8 cellular contexts compared by ENCODE assay signal in genomic region chrX:49041683-49042529, GRCh38. TPM values are rescaled to one million over a fixed set of nuclear protein-coding genes. Genes with fewer than 3 reads are reported as not detected.
DNase-seq lines count a peak whose midpoint lies in the region; ATAC-seq and TF ChIP-seq lines count a peak whose summit lies in the region.

No MANE protein-coding gene starts in this region.

- DNase-seq in GM12864 (ENCODE audit: low read depth) (no peak), NCI-H82 (lab: John Stamatoyannopoulos, UW) (peak; percentile 79), MCF 10A (ENCODE audit: unreplicated experiment) (peak; percentile 52), right lobe of liver (no peak), tibial nerve (ENCODE audit: low spot score in 2 of 2) (peak in 1 of 2 donors; percentile 26), OCI-M2 (lab: John Stamatoyannopoulos, UW; ENCODE audit: unreplicated experiment) (no peak)

- H3K4me3 Mint-ChIP-seq in MCF 10A (ENCODE audit: unreplicated experiment): peak overlapping the region; percentile 79

- H3K27me3 ChIP-seq in right lobe of liver (no peaks in the 10 kb centered on the region), tibial nerve (no peaks in the 10 kb centered on the region)

- TF ChIP-seq CTCF in GM12864 (IDR thresholded peaks at IDR 0.05; ENCODE audit: low read depth, low read length, missing control alignments): no peak
- TF ChIP-seq CTCF in MCF 10A (IDR thresholded peaks at IDR 0.05; ENCODE audit: unreplicated experiment): no peak
- no peak for TF ChIP-seq CTCF in right lobe of liver (IDR thresholded peaks at IDR 0.05)
- TF ChIP-seq CTCF in tibial nerve (IDR thresholded peaks at IDR 0.05): no peak

- peaks cover 13% of the 10 kb centered on the region for H3K4me1 Mint-ChIP-seq in MCF 10A (ENCODE audit: insufficient read depth, unreplicated experiment)

- BruUV-seq in MCF 10A (replicated peaks; lab: Mats Ljungman, UMichigan): TSS peak; percentile 51

- H3K9me3 Mint-ChIP-seq in MCF 10A (ENCODE audit: unreplicated experiment): no peaks in the 10 kb centered on the region

- no peaks in the 10 kb centered on the region for H3K27me3 Mint-ChIP-seq in MCF 10A (ENCODE audit: insufficient read depth, unreplicated experiment)

- 24% methylated on average over 10 of the region's 11 CpGs for WGBS in right lobe of liver (ENCODE audit: insufficient coverage, low coverage, low lambda C conversion rate, missing lambda C conversion rate)
- WGBS in tibial nerve, 2 donors: 2 to 35% methylated on average over 11 of the region's 11 CpGs

- peaks cover 0 to 22% (median 1%) of the 10 kb centered on the region in 4 donors for H3K36me3 ChIP-seq in right lobe of liver
- H3K36me3 ChIP-seq in tibial nerve: peaks cover 0 to 25% (median 0%) of the 10 kb centered on the region in 3 donors

- peak in 1 of 2 donors; percentile 2 for TF ChIP-seq EP300 in tibial nerve (IDR thresholded peaks at IDR 0.05)

- POLR2A ChIA-PET in MCF 10A (lab: Yijun Ruan, JAX): interaction anchor here (0.7 to 4.1 kb wide), 14 partner anchors 13 to 305 kb away, joined by 3 to 57 read pairs (median 4); partner anchors contain the start of genes CCDC120, GPKOW, GRIPAP1 and HDAC6

- TF ChIP-seq POLR2A in right lobe of liver (IDR thresholded peaks at IDR 0.05) (no peak), tibial nerve (IDR thresholded peaks at IDR 0.05) (no peak)

- peaks cover 39% of the 10 kb centered on the region for H3K36me3 Mint-ChIP-seq in MCF 10A (ENCODE audit: insufficient read depth, unreplicated experiment)

- H3K27ac Mint-ChIP-seq in MCF 10A (ENCODE audit: low read depth, unreplicated experiment): peak overlapping the region; percentile 91

- H3K27ac ChIP-seq in right lobe of liver (peak overlapping the region; percentile 96 to 98 (median 97)), tibial nerve (peak overlapping the region; percentile 98 to 99 (median 98))

- peak overlapping the region; percentile 84 for H3K4me3 ChIP-seq in GM12864 (ENCODE audit: low read depth, low read length)
- H3K4me3 ChIP-seq in right lobe of liver: peak overlapping the region; percentile 68 to 70 (median 68)
- peak overlapping the region; percentile 74 to 84 (median 78) for H3K4me3 ChIP-seq in tibial nerve

- H3K4me1 ChIP-seq in right lobe of liver (peaks cover 0 to 8% (median 0%) of the 10 kb centered on the region in 4 donors), tibial nerve (peaks cover 0 to 20% (median 9%) of the 10 kb centered on the region in 4 donors)

- intact Hi-C loops in MCF 10A (cut with micrococcal nuclease) (loop anchor here (1.0 to 5.0 kb wide), 4 partner anchors 70 to 281 kb away; partner anchors contain the start of genes GLOD5, KCND1 and PIM2), right lobe of liver (cut with DNase I) (no loop called here)

- CTCF ChIA-PET in MCF 10A (lab: Yijun Ruan, JAX): interaction anchor here (0.6 to 3.4 kb wide), 8 partner anchors 37 to 411 kb away, joined by 3 to 15 read pairs (median 3); partner anchors contain the start of genes CCDC22 and OTUD5

- ATAC-seq in right lobe of liver (no peak), GM21390 (IDR thresholded peaks at IDR 0.05; ENCODE audit: unreplicated experiment) (no peak), HG03571 (IDR thresholded peaks at IDR 0.05; ENCODE audit: unreplicated experiment) (no peak)

- H3K9me3 ChIP-seq in right lobe of liver (no peaks in the 10 kb centered on the region), tibial nerve (no peaks in the 10 kb centered on the region)

RNA-seq across cellular contexts. Expression of gene TFE3, which starts 1.3 kb away (rescaled TPM):
- 45.3 and 71.7 TPM in 2 replicates for total RNA-seq in MCF 10A (2022)
- total RNA-seq in right lobe of liver: 10 to 100 TPM; 14.9 to 43.3 (median 23.3) TPM
- total RNA-seq in tibial nerve: 100 to 1,000 TPM in 3 of 4 donors, 10 to 100 TPM in 1; 98.6 to 124 (median 117) TPM

RNA-seq across cellular contexts. Expression of gene CCDC120, which starts 16.9 kb away (rescaled TPM):
- total RNA-seq in MCF 10A (2022): 10.3 and 14.4 TPM in 2 replicates
- total RNA-seq in right lobe of liver: 10 to 100 TPM in 1 of 6 experiments, 1 to 10 TPM in 5; 3.3 to 12.1 (median 4.5) TPM
- total RNA-seq in tibial nerve: 1 to 10 TPM; 4.1 to 6.6 (median 4.5) TPM

RNA-seq across cellular contexts. Expression of gene PRAF2, which starts 31.9 kb away (rescaled TPM):
- total RNA-seq in MCF 10A (2022) (32.1 and 34.5 TPM in 2 replicates), right lobe of liver (10 to 100 TPM in 1 of 6 experiments, 1 to 10 TPM in 5; 3.1 to 11.2 (median 5.1) TPM), tibial nerve (10 to 100 TPM; 16.5 to 28.8 (median 19.9) TPM)

RNA-seq across cellular contexts. Expression of gene WDR45, which starts 37.8 kb away (rescaled TPM):
- total RNA-seq in MCF 10A (2022) (93.0 and 96.9 TPM in 2 replicates), right lobe of liver (10 to 100 TPM; 31.8 to 65.2 (median 47.9) TPM), tibial nerve (100 to 1,000 TPM in 2 of 4 donors, 10 to 100 TPM in 2; 90.9 to 108 (median 97.7) TPM)

RNA-seq across cellular contexts. Expression of gene GRIPAP1, which starts 39.8 kb away (rescaled TPM):
- 49.6 and 51.0 TPM in 2 replicates for total RNA-seq in MCF 10A (2022)
- total RNA-seq in right lobe of liver: 10 to 100 TPM; 15.3 to 32.1 (median 22.0) TPM
- 10 to 100 TPM; 42.5 to 76.2 (median 58.6) TPM for total RNA-seq in tibial nerve

Comparison
In these comparisons a context has a peak if more than half of its experiments do, and no peak if none do; other contexts are left out.
1. DNase-seq: peak in NCI-H82 (single experiment) and MCF 10A (single experiment); none in GM12864 (single experiment), right lobe of liver (0 of 3) and OCI-M2 (single experiment).
2. Peak in every context shown above with its lines, with median percentiles within 50 percentile points of each other: H3K4me3 ChIP-seq.